ENCODE assay signal across 9 cellular contexts in the genomic region with DNA sequence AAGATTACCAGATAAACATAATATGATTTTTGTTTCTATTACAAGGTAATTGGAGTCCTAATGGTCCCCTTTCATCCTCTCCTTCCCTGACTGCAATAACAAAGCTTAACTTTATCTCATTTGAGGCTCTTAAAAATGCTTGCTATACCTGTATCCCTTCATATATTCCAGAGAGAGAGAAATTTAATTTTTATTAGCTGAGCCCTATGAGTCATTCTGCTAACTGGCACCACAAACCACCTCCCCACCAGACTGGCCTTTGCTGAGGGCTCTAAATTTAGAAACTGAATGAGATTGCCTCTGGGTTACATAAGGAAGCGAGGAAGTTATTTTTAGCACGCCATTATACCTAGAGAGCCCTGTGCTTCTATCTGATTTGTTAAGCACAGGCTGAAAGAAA. TPM values are rescaled to one million over a fixed set of nuclear protein-coding genes. Genes with fewer than 3 reads are reported as not detected.
DNase-seq lines count a peak whose midpoint lies in the region; ATAC-seq lines count a peak whose summit lies in the region.
"Had no signal": no experiment of that assay in that cellular context is flagged by ENCODE, and none has a peak within 500 bp of the region (broad histone marks: within the 10 kb centered on the region; RNA-seq: fewer than 3 reads in every experiment).

No MANE protein-coding gene starts in this region.

- H3K27me3 ChIP-seq in CD4-positive, alpha-beta memory T cell (ENCODE audit: insufficient read depth, low read length), result no peaks in the 10 kb centered on the region

- H3K9me3 ChIP-seq in CD4-positive, alpha-beta memory T cell (ENCODE audit: control insufficient read depth in 1 of 2, low read length in 2 of 2), result no peaks in the 10 kb centered on the region

- H3K36me3 Mint-ChIP-seq in CD4-positive, alpha-beta memory T cell, result no peaks in the 10 kb centered on the region

- H3K9me3 Mint-ChIP-seq in CD4-positive, alpha-beta memory T cell, result no peaks in the 10 kb centered on the region
- H3K9me3 Mint-ChIP-seq: dendritic cell treated with granulocyte-macrophage colony-stimulating factor and Interleukin-4, amounts not matched to agents 40 ng/mL and 50 ng/mL, for 4 days had no signal

- no peak overlapping the region for H3K27ac ChIP-seq in CD4-positive, alpha-beta memory T cell (ENCODE audit: low read depth, low read length)

- H3K4me1 Mint-ChIP-seq in CD4-positive, alpha-beta memory T cell, result no peaks in the 10 kb centered on the region

- DNase-seq in EH (ENCODE audit: low read depth) (peak; percentile 83), NCI-H446 treated with DMSO at 0.1 percent for 48 hours (lab: John Stamatoyannopoulos, UW) (peak; percentile 59), epidermal melanocyte (ENCODE audit: insufficient read length, low spot score) (peak; percentile 27), sciatic nerve (ENCODE audit: low spot score) (no peak), GDM1 (lab: John Stamatoyannopoulos, UW) (no peak)
- no peak for DNase-seq in CD4-positive, alpha-beta memory T cell
- no peak for DNase-seq in activated CD4-positive, alpha-beta T cell treated with anti-CD3 and anti-CD28 coated beads, Interleukin-2, amount 50 U/mL, for 4 hours

- H3K36me3 ChIP-seq in CD4-positive, alpha-beta memory T cell (ENCODE audit: insufficient read depth, low read length), result no peaks in the 10 kb centered on the region

- no peak overlapping the region for H3K27ac Mint-ChIP-seq in CD4-positive, alpha-beta memory T cell
- H3K27ac Mint-ChIP-seq: dendritic cell treated with granulocyte-macrophage colony-stimulating factor and Interleukin-4, amounts not matched to agents 40 ng/mL and 50 ng/mL, for 4 days had no signal

- CTCF ChIA-PET in CD4-positive, alpha-beta memory T cell (lab: Charles Lee; ENCODE audit: partially characterized antibody), result no interaction called here

- POLR2A ChIA-PET in CD4-positive, alpha-beta memory T cell (lab: Charles Lee; ENCODE audit: partially characterized antibody), result no interaction called here

- H3K4me3 ChIP-seq in CD4-positive, alpha-beta memory T cell (ENCODE audit: low read length in 2 of 2), result no peak overlapping the region

- H3K4me3 Mint-ChIP-seq in CD4-positive, alpha-beta memory T cell, result no peak overlapping the region
- H3K4me3 Mint-ChIP-seq: dendritic cell treated with granulocyte-macrophage colony-stimulating factor and Interleukin-4, amounts not matched to agents 40 ng/mL and 50 ng/mL, for 4 days had no signal

- no peaks in the 10 kb centered on the region for H3K4me1 ChIP-seq in CD4-positive, alpha-beta memory T cell (ENCODE audit: insufficient read depth, low read length)

- ATAC-seq in HG02938 (IDR thresholded peaks at IDR 0.05; ENCODE audit: unreplicated experiment) (peak; percentile 61), sciatic nerve (peak; percentile 48)

- H3K27me3 Mint-ChIP-seq in CD4-positive, alpha-beta memory T cell, result no peaks in the 10 kb centered on the region
- H3K27me3 Mint-ChIP-seq: dendritic cell treated with granulocyte-macrophage colony-stimulating factor and Interleukin-4, amounts not matched to agents 40 ng/mL and 50 ng/mL, for 4 days had no signal

- intact Hi-C loops in sciatic nerve (cut with DNase I), result no loop called here
- intact Hi-C loops in CD4-positive, alpha-beta memory T cell (cut with micrococcal nuclease), result no loop called here

RNA-seq across cellular contexts. Expression of a gene that starts 27.4 kb away (rescaled TPM):
- total RNA-seq in sciatic nerve, result not detected
- total RNA-seq in CD4-positive, alpha-beta memory T cell, result not detected
- not detected for polyA plus RNA-seq in CD4-positive, alpha-beta memory T cell

Comparison
In these comparisons a context has a peak if more than half of its experiments do, and no peak if none do; other contexts are left out.
1. DNase-seq: peak in EH (single experiment), NCI-H446 treated with DMSO at 0.1 percent for 48 hours (single experiment) and epidermal melanocyte (single experiment); none in sciatic nerve (single experiment), GDM1 (single experiment), CD4-positive, alpha-beta memory T cell (0 of 5) and activated CD4-positive, alpha-beta T cell treated with anti-CD3 and anti-CD28 coated beads, Interleukin-2, amount 50 U/mL, for 4 hours (0 of 2).